In the genomic region with DNA sequence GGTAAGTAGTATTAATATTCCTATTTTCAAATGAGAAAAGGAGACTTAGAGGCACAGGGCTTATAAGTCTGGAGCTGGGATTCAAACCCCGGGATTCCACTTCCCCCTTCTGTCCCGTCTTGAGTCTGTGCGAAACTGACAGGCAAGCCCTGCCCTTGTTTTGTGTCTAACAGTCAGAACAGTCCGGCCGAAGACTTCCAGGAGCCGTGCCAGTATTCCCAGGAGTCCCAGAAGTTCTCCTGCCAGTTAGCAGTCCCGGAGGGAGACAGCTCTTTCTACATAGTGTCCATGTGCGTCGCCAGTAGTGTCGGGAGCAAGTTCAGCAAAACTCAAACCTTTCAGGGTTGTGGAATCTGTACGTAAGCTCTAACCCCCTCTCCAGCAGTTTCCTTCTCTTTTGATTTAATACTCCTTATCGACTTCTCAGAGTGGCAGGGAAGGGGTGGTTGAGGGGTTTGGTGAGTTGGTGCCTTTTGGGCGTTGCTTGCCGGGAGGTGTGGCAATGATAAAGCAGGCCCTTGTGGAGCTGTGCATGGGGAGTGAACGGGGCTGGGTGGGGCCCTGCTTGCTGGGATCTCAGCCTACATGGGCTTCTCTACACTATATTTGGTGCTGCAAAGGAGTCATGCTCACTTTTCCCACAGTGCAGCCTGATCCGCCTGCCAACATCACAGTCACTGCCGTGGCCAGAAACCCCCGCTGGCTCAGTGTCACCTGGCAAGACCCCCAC, we compare ENCODE assay signal across 15 cellular contexts. TPM values are rescaled to one million over a fixed set of nuclear protein-coding genes. Genes with fewer than 3 reads are reported as not detected.
DNase-seq lines count a peak whose midpoint lies in the region; ATAC-seq and TF ChIP-seq lines count a peak whose summit lies in the region.
"Had no signal": no experiment of that assay in that cellular context is flagged by ENCODE, and none has a peak within 500 bp of the region (broad histone marks: within the 10 kb centered on the region; RNA-seq: fewer than 3 reads in every experiment).

No MANE protein-coding gene starts in this region.

- no peak for TF ChIP-seq POLR2A in body of pancreas (IDR thresholded peaks at IDR 0.05)
- no peak for TF ChIP-seq POLR2A in prostate gland (IDR thresholded peaks at IDR 0.05)

- H3K27ac ChIP-seq in CD4-positive, alpha-beta T cell (ENCODE audit: low read depth, low read length): peak overlapping the region; percentile 11
- H3K27ac ChIP-seq in body of pancreas (peak overlapping the region in 1 of 4 donors; percentile 38), right atrium auricular region (peak overlapping the region; percentile 82 to 86), prostate gland (peak overlapping the region; percentile 69 to 70)

- peak overlapping the region; percentile 58 for H3K27ac Mint-ChIP-seq in CD4-positive, alpha-beta T cell
- H3K27ac Mint-ChIP-seq in activated T-helper 17 cell treated with anti-CD3 and anti-CD28 coated beads, Interleukin-2, amount 50 U/mL, for 72 hours: no peak overlapping the region
- H3K27ac Mint-ChIP-seq: CD8-positive, alpha-beta T cell; stimulated activated effector memory CD8-positive, alpha-beta T cell treated with anti-CD3 and anti-CD28 coated beads, Interleukin-12 subunit alpha, Interleukin-12 subunit beta, amount 100 ng/mL, for 72 hours had no signal

- H3K9me3 ChIP-seq in CD4-positive, alpha-beta T cell (ENCODE audit: control insufficient read depth, low read length): no peaks in the 10 kb centered on the region
- no peaks in the 10 kb centered on the region for H3K9me3 ChIP-seq in body of pancreas
- no peaks in the 10 kb centered on the region for H3K9me3 ChIP-seq in right atrium auricular region
- no peaks in the 10 kb centered on the region for H3K9me3 ChIP-seq in prostate gland

- H3K9me3 Mint-ChIP-seq in CD4-positive, alpha-beta T cell: no peaks in the 10 kb centered on the region
- no peaks in the 10 kb centered on the region for H3K9me3 Mint-ChIP-seq in activated T-helper 17 cell treated with anti-CD3 and anti-CD28 coated beads, Interleukin-2, amount 50 U/mL, for 72 hours
- H3K9me3 Mint-ChIP-seq: activated T-cell treated with anti-CD3 and anti-CD28 coated beads, Interleukin-2, amount 50 U/mL, for 4 hours; CD8-positive, alpha-beta T cell; H9; stimulated activated effector memory CD8-positive, alpha-beta T cell treated with anti-CD3 and anti-CD28 coated beads, Interleukin-12 subunit alpha, Interleukin-12 subunit beta, amount 100 ng/mL, for 72 hours had no signal

- H3K4me3 Mint-ChIP-seq in CD4-positive, alpha-beta T cell: no peak overlapping the region
- no peak overlapping the region for H3K4me3 Mint-ChIP-seq in activated T-helper 17 cell treated with anti-CD3 and anti-CD28 coated beads, Interleukin-2, amount 50 U/mL, for 72 hours
- H3K4me3 Mint-ChIP-seq: activated T-cell treated with anti-CD3 and anti-CD28 coated beads, Interleukin-2, amount 50 U/mL, for 4 hours; CD8-positive, alpha-beta T cell; H9; stimulated activated effector memory CD8-positive, alpha-beta T cell treated with anti-CD3 and anti-CD28 coated beads, Interleukin-12 subunit alpha, Interleukin-12 subunit beta, amount 100 ng/mL, for 72 hours had no signal

- WGBS in body of pancreas, 2 donors: 40 to 67% methylated on average over 18 of the region's 18 CpGs
- WGBS in prostate gland: 31% methylated on average over 18 of the region's 18 CpGs

- intact Hi-C loops in CD4-positive, alpha-beta T cell (cut with DNase I, micrococcal nuclease): no loop called here
- intact Hi-C loops in body of pancreas (cut with DNase I) (no loop called here), prostate gland (cut with DNase I) (no loop called here)

- H3K27me3 ChIP-seq in CD4-positive, alpha-beta T cell (ENCODE audit: control insufficient read depth, insufficient read depth, low read length): no peaks in the 10 kb centered on the region
- H3K27me3 ChIP-seq in body of pancreas (no peaks in the 10 kb centered on the region), right atrium auricular region (no peaks in the 10 kb centered on the region), prostate gland (replicated peaks; ENCODE audit: insufficient read depth) (no peaks in the 10 kb centered on the region)

- H3K4me1 ChIP-seq in body of pancreas: peaks cover 21% of the 10 kb centered on the region
- H3K4me1 ChIP-seq in right atrium auricular region: peaks cover 0 to 64% of the 10 kb centered on the region in 2 donors
- peaks cover 6% of the 10 kb centered on the region for H3K4me1 ChIP-seq in prostate gland (replicated peaks)

- H3K36me3 ChIP-seq in body of pancreas (replicated peaks in 1 of 2; ENCODE audit: insufficient read depth in 1 of 2, low read depth in 2 of 2): no peaks in the 10 kb centered on the region
- peaks cover 14% of the 10 kb centered on the region for H3K36me3 ChIP-seq in right atrium auricular region
- H3K36me3 ChIP-seq in prostate gland: peaks cover 0 to 4% of the 10 kb centered on the region in 2 donors

- CTCF ChIA-PET in CD4-positive, alpha-beta T cell (lab: Charles Lee): no interaction called here

- POLR2A ChIA-PET in CD4-positive, alpha-beta T cell (lab: Charles Lee): interaction anchor here (9.6 kb wide), 1 partner anchor 27 kb away, joined by 86 read pairs; no protein-coding TSS in a partner anchor

- H3K27me3 Mint-ChIP-seq in CD4-positive, alpha-beta T cell: no peaks in the 10 kb centered on the region
- H3K27me3 Mint-ChIP-seq in activated T-helper 17 cell treated with anti-CD3 and anti-CD28 coated beads, Interleukin-2, amount 50 U/mL, for 72 hours: no peaks in the 10 kb centered on the region

- TF ChIP-seq CTCF in CD4-positive, alpha-beta T cell (IDR thresholded peaks at IDR 0.05): no peak
- no peak for TF ChIP-seq CTCF in body of pancreas (IDR thresholded peaks at IDR 0.05)
- TF ChIP-seq CTCF in right atrium auricular region (IDR thresholded peaks at IDR 0.05): no peak
- TF ChIP-seq CTCF in prostate gland (IDR thresholded peaks at IDR 0.05): no peak

- DNase-seq in CD4-positive, alpha-beta T cell: no peak
- peak; percentile 50 to 67 (median 62) for DNase-seq in body of pancreas
- DNase-seq in right atrium auricular region (ENCODE audit: low spot score): peak; percentile 93
- DNase-seq in prostate gland (ENCODE audit: low spot score): peak; percentile 80
- DNase-seq: activated T-cell treated with anti-CD3 and anti-CD28 coated beads, Interleukin-2, amount 50 U/mL, for 4 hours; CD8-positive, alpha-beta T cell; foreskin melanocyte; H9; NCI-H226; SW 1271 had no signal

- H3K4me3 ChIP-seq in body of pancreas: no peak overlapping the region
- peak overlapping the region in 1 of 2 donors; percentile 23 for H3K4me3 ChIP-seq in right atrium auricular region
- no peak overlapping the region for H3K4me3 ChIP-seq in prostate gland

- no peak for ATAC-seq in CD4-positive, alpha-beta T cell (ENCODE audit: poor library complexity)
- ATAC-seq in body of pancreas (peak; percentile 66), HG02938 (IDR thresholded peaks at IDR 0.05; ENCODE audit: unreplicated experiment) (no peak), HG03439 (IDR thresholded peaks at IDR 0.05; ENCODE audit: unreplicated experiment) (no peak)
- no peak for ATAC-seq in activated T-helper 17 cell treated with anti-CD3 and anti-CD28 coated beads, Interleukin-2, amount 50 U/mL, for 72 hours (replicated peaks)
- no peak for ATAC-seq in activated CD4-positive, CD25-positive, alpha-beta regulatory T cell treated with anti-CD3 and anti-CD28 coated beads, Interleukin-2, amount 50 U/mL, for 24 hours
- ATAC-seq: activated T-cell treated with anti-CD3 and anti-CD28 coated beads, Interleukin-2, amount 50 U/mL, for 4 hours; CD8-positive, alpha-beta T cell; stimulated activated effector memory CD8-positive, alpha-beta T cell treated with anti-CD3 and anti-CD28 coated beads, Interleukin-12 subunit alpha, Interleukin-12 subunit beta, amount 100 ng/mL, for 72 hours had no signal

- peaks cover 51% of the 10 kb centered on the region for H3K4me1 Mint-ChIP-seq in CD4-positive, alpha-beta T cell (ENCODE audit: low read depth)
- peaks cover 36% of the 10 kb centered on the region for H3K4me1 Mint-ChIP-seq in activated T-helper 17 cell treated with anti-CD3 and anti-CD28 coated beads, Interleukin-2, amount 50 U/mL, for 72 hours

- peaks cover 91% of the 10 kb centered on the region for H3K36me3 Mint-ChIP-seq in CD4-positive, alpha-beta T cell (ENCODE audit: low read depth)
- peaks cover 93% of the 10 kb centered on the region for H3K36me3 Mint-ChIP-seq in activated T-helper 17 cell treated with anti-CD3 and anti-CD28 coated beads, Interleukin-2, amount 50 U/mL, for 72 hours (ENCODE audit: low read depth)

RNA-seq across cellular contexts. Expression of gene IL6R, which starts 29.4 kb away (rescaled TPM):
- 10 to 100 TPM; 31.7 to 35.0 TPM for total RNA-seq in CD4-positive, alpha-beta T cell
- total RNA-seq in body of pancreas (10 to 100 TPM in 1 of 2 donors, 1 to 10 TPM in 1; 5.9 to 13.5 TPM), right atrium auricular region (10 to 100 TPM; 11.8 to 21.8 TPM), prostate gland (10 to 100 TPM; 70.1 to 80.7 TPM)
- total RNA-seq in activated T-helper 17 cell treated with anti-CD3 and anti-CD28 coated beads, Interleukin-2, amount 50 U/mL, for 72 hours: 10 to 100 TPM; 38.2 to 41.2 TPM

Comparison
In these comparisons a context has a peak if more than half of its experiments do, and no peak if none do; other contexts are left out.
1. DNase-seq: peak in body of pancreas (4 of 4), right atrium auricular region (single experiment) and prostate gland (single experiment); none in CD4-positive, alpha-beta T cell (0 of 10).